ENCODE assay signal across 8 cellular contexts in genomic region chr10:128150045-128150493, GRCh38. TPM values are rescaled to one million over a fixed set of nuclear protein-coding genes. Genes with fewer than 3 reads are reported as not detected.
DNase-seq lines count a peak whose midpoint lies in the region; ATAC-seq, FAIRE-seq and TF ChIP-seq lines count a peak whose summit lies in the region.

No MANE protein-coding gene starts in this region.

- peak; percentile 97 for TF ChIP-seq CTCF in IMR-90 (conservative IDR thresholded peaks at IDR 0.05; ENCODE audit: low read depth, low read length)
- TF ChIP-seq CTCF in left ventricle myocardium inferior (IDR thresholded peaks at IDR 0.05; ENCODE audit: borderline replicate concordance): peak; percentile 78

- no peak overlapping the region for H2BK15ac ChIP-seq in IMR-90 (ENCODE audit: low read depth, low read length)

- no peaks in the 10 kb centered on the region for H3K79me1 ChIP-seq in IMR-90 (ENCODE audit: low read depth in 1 of 2, low read length in 2 of 2)

- H2BK5ac ChIP-seq in IMR-90 (ENCODE audit: low read depth, low read length, poor library complexity, severe bottlenecking): no peak overlapping the region

- CTCF ChIA-PET in IMR-90 (lab: Yijun Ruan, JAX): interaction anchor here (0.9 to 1.7 kb wide), 3 partner anchors 69 to 139 kb away, joined by 3 to 9 read pairs (median 3); no protein-coding TSS in a partner anchor

- 0% methylated on average over 19 of the region's 53 CpGs; no CpG with 5 or more reads in 1 of the 2 experiments for WGBS in IMR-90 (ENCODE audit: extremely low coverage in 2 of 2, insufficient read length in 1 of 2), 2 experiments

- H3K27me3 ChIP-seq in IMR-90 (ENCODE audit: control insufficient read depth, insufficient read depth, low read length) (peaks cover 13% of the 10 kb centered on the region; the same call in 1 of the 2 replicates), left ventricle myocardium inferior (ENCODE audit: low read depth) (peaks cover 72% of the 10 kb centered on the region)

- POLR2A ChIA-PET in IMR-90 (lab: Charles Lee; ENCODE audit: unreplicated experiment): no interaction called here
- POLR2A ChIA-PET in activated naive CD8-positive, alpha-beta T cell treated with anti-CD3 and anti-CD28 coated beads, Interleukin-2, amount 10 ng/mL, durations not matched to agents 7 days and 5 days (lab: Charles Lee): interaction anchor here (1.0 to 1.6 kb wide), 2 partner anchors 24 to 49 kb away, joined by 3 to 5 read pairs; partner anchors contain the start of gene MKI67

- peak overlapping the region; percentile 72 for H3K4me3 Mint-ChIP-seq in activated naive CD8-positive, alpha-beta T cell treated with anti-CD3 and anti-CD28 coated beads, Interleukin-2, amount 10 ng/mL, durations not matched to agents 7 days and 5 days

- ATAC-seq in GM21526 (IDR thresholded peaks at IDR 0.05; ENCODE audit: low FRiP score, unreplicated experiment): peak; percentile 82
- ATAC-seq in IMR-90 (ENCODE audit: low read depth): peak; percentile 98
- peak; percentile 98 for ATAC-seq in activated naive CD8-positive, alpha-beta T cell treated with anti-CD3 and anti-CD28 coated beads, Interleukin-2, amount 10 ng/mL, durations not matched to agents 7 days and 5 days (ENCODE audit: low read depth)

- H4K8ac ChIP-seq in IMR-90 (ENCODE audit: low read depth in 2 of 2, low read length in 2 of 2): peak overlapping the region in 1 of 2 experiments; percentile 6; a peak in 1 of 4 replicates

- H3K4me2 ChIP-seq in IMR-90 (ENCODE audit: low read depth, low read length): peak overlapping the region; percentile 94

- H3K27ac Mint-ChIP-seq in activated naive CD8-positive, alpha-beta T cell treated with anti-CD3 and anti-CD28 coated beads, Interleukin-2, amount 10 ng/mL, durations not matched to agents 7 days and 5 days: no peak overlapping the region

- intact Hi-C loops in IMR-90 (cut with micrococcal nuclease) (loop anchor here (1.0 to 10.0 kb wide), 2 partner anchors 72 to 245 kb away; partner anchors contain the start of gene PTPRE), left ventricle myocardium inferior (cut with micrococcal nuclease) (no loop called here)

- peak; percentile 30 for FAIRE-seq in urothelium cell line (lab: Jason Lieb, UNC)

- H3K4me1 ChIP-seq in IMR-90 (ENCODE audit: control insufficient read depth, insufficient read depth, low read length) (peaks cover 2% of the 10 kb centered on the region), left ventricle myocardium inferior (peaks cover 5% of the 10 kb centered on the region)

- H3K9me1 ChIP-seq in IMR-90 (ENCODE audit: insufficient read depth, low read length): no peaks in the 10 kb centered on the region

- H2AFZ ChIP-seq in IMR-90 (replicated peaks; ENCODE audit: low read length, poor library complexity): peak overlapping the region; percentile 93

- in situ Hi-C loops in IMR-90 (cut with MboI; ENCODE audit: low sequenced_read_pairs): loop anchor here (5.0 kb wide), 1 partner anchor 78 kb away; no protein-coding TSS in a partner anchor

- H2BK120ac ChIP-seq in IMR-90 (ENCODE audit: low read depth, low read length): no peak overlapping the region

- H3K4me3 ChIP-seq in IMR-90 (ENCODE audit: insufficient read depth, low read depth, low read length) (peak overlapping the region; percentile 60), left ventricle myocardium inferior (peak overlapping the region; percentile 60)

- TF ChIP-seq RAD21 in IMR-90 (IDR thresholded peaks at IDR 0.05; ENCODE audit: low read length): peak; percentile 86

- H3K9me3 ChIP-seq in IMR-90 (ENCODE audit: control insufficient read depth, insufficient read depth, low read length) (no peaks in the 10 kb centered on the region), left ventricle myocardium inferior (replicated peaks) (no peaks in the 10 kb centered on the region)

- 0 out of 2 replicates have a peak overlapping the region, but pooled peaks have one; percentile 13 for H3K9ac ChIP-seq in IMR-90 (ENCODE audit: low read depth, low read length)

- H3K4me1 Mint-ChIP-seq in activated naive CD8-positive, alpha-beta T cell treated with anti-CD3 and anti-CD28 coated beads, Interleukin-2, amount 10 ng/mL, durations not matched to agents 7 days and 5 days: peaks cover 19% of the 10 kb centered on the region

- no TSS peak for BruUV-seq in IMR-90 (replicated peaks; lab: Mats Ljungman, UMichigan)

- H3K14ac ChIP-seq in IMR-90 (replicated peaks; ENCODE audit: low read depth, low read length): no peak overlapping the region

- H3K27me3 Mint-ChIP-seq in activated naive CD8-positive, alpha-beta T cell treated with anti-CD3 and anti-CD28 coated beads, Interleukin-2, amount 10 ng/mL, durations not matched to agents 7 days and 5 days: peaks cover 17% of the 10 kb centered on the region

- H2BK20ac ChIP-seq in IMR-90 (ENCODE audit: low read depth, low read length): no peak overlapping the region

- no peak overlapping the region for H4K5ac ChIP-seq in IMR-90 (ENCODE audit: low read depth, low read length)

- peak overlapping the region; percentile 82 for H2AK9ac ChIP-seq in IMR-90 (replicated peaks; ENCODE audit: low read depth, low read length, poor library complexity)

- peaks cover 12% of the 10 kb centered on the region for H3K9me3 Mint-ChIP-seq in activated naive CD8-positive, alpha-beta T cell treated with anti-CD3 and anti-CD28 coated beads, Interleukin-2, amount 10 ng/mL, durations not matched to agents 7 days and 5 days

- H3K36me3 ChIP-seq in IMR-90 (ENCODE audit: control insufficient read depth, insufficient read depth, low read length) (no peaks in the 10 kb centered on the region), left ventricle myocardium inferior (no peaks in the 10 kb centered on the region)

- TF ChIP-seq POLR2A in IMR-90 (IDR thresholded peaks at IDR 0.05; ENCODE audit: low read depth, low read length): no peak

- H4K20me1 ChIP-seq in IMR-90 (ENCODE audit: insufficient read depth, low read length): no peaks in the 10 kb centered on the region

- no peak overlapping the region for H3K23ac ChIP-seq in IMR-90 (ENCODE audit: low read depth, low read length)

- dilution Hi-C loops in IMR-90 (cut with HindIII; ENCODE audit: low sequenced_read_pairs, unreplicated experiment): no loop called here

- H3K27ac ChIP-seq in IMR-90 (ENCODE audit: insufficient read depth, low read length) (no peak overlapping the region), left ventricle myocardium inferior (replicated peaks) (no peak overlapping the region)

- H3K18ac ChIP-seq in IMR-90 (ENCODE audit: low read depth, low read length): no peak overlapping the region

- H3K4ac ChIP-seq in IMR-90 (ENCODE audit: low read depth, low read length): no peak overlapping the region

- DNase-seq in DMS153 (lab: John Stamatoyannopoulos, UW) (peak; percentile 52), IMR-90 (peak; percentile 51), SKM-1 (lab: John Stamatoyannopoulos, UW; ENCODE audit: unreplicated experiment) (peak; percentile 55), left ventricle myocardium inferior (peak; percentile 38), pulmonary artery endothelial cell (ENCODE audit: low read depth, low spot score) (peak; percentile 22), urothelium cell line (ENCODE audit: low spot score) (peak; percentile 84)
- peak; percentile 94 for DNase-seq in activated naive CD8-positive, alpha-beta T cell treated with anti-CD3 and anti-CD28 coated beads, Interleukin-2, amount 10 ng/mL, durations not matched to agents 7 days and 5 days

- H4K91ac ChIP-seq in IMR-90 (ENCODE audit: insufficient read depth, low read depth, low read length): no peak overlapping the region

- H2AK5ac ChIP-seq in IMR-90 (ENCODE audit: low read depth, low read length): no peak overlapping the region

- peaks cover 7% of the 10 kb centered on the region for H3K36me3 Mint-ChIP-seq in activated naive CD8-positive, alpha-beta T cell treated with anti-CD3 and anti-CD28 coated beads, Interleukin-2, amount 10 ng/mL, durations not matched to agents 7 days and 5 days

- no peak overlapping the region for H3K56ac ChIP-seq in IMR-90 (ENCODE audit: extremely low read depth, insufficient read depth, low read length)

TF ChIP-seq in IMR-90, 13 proteins besides CTCF, POLR2A, EP300 and RAD21:
- TF ChIP-seq MAZ (IDR thresholded peaks at IDR 0.05; ENCODE audit: borderline replicate concordance, low read depth, low read length) (peak; percentile 58; the same call in 1 of the 2 replicates), FOS (IDR thresholded peaks at IDR 0.05; ENCODE audit: low read depth, low read length) (no peak), RFX5 (IDR thresholded peaks at IDR 0.05; ENCODE audit: low read depth, low read length) (no peak), SMC3 (IDR thresholded peaks at IDR 0.05; ENCODE audit: low read depth, low read length) (peak; percentile 77)

RNA-seq across cellular contexts. Expression of gene MKI67, which starts 23.8 kb away (rescaled TPM):
- 36.4 and 39.2 TPM in 2 replicates for total RNA-seq in IMR-90 (2012; rRNA removed)
- 13.0 and 13.5 TPM in 2 replicates for polyA plus RNA-seq in IMR-90 (2012; rRNA removed)
- 2.6 and 4.3 TPM in 2 replicates for polyA plus RNA-seq in IMR-90 (2012; cell fraction: cytosol; rRNA removed)
- polyA plus RNA-seq in IMR-90 (2012; cell fraction: nucleus; rRNA removed; ENCODE audit: low replicate concordance): 3.8 and 11.3 TPM in 2 replicates
- total RNA-seq in activated naive CD8-positive, alpha-beta T cell treated with anti-CD3 and anti-CD28 coated beads, Interleukin-2, amount 10 ng/mL, durations not matched to agents 7 days and 5 days: 100 to 1,000 TPM; 256 to 280 TPM
- total RNA-seq in left ventricle myocardium inferior: 1.2 TPM
- 16.4 and 36.2 TPM in 2 replicates for total RNA-seq in pulmonary artery endothelial cell

Comparison
In these comparisons a context has a peak if more than half of its experiments do, and no peak if none do; other contexts are left out.
1. DNase-seq: peak in every context shown above with its lines; median percentile 94 in activated naive CD8-positive, alpha-beta T cell treated with anti-CD3 and anti-CD28 coated beads, Interleukin-2, amount 10 ng/mL, durations not matched to agents 7 days and 5 days; 84 in urothelium cell line; 55 in SKM-1; 52 in DMS153; 51 in IMR-90; 38 in left ventricle myocardium inferior; 22 in pulmonary artery endothelial cell.